Comparison of ENCODE assay signal across 1 cellular context in genomic region chr5:138545919-138546562, GRCh38.
TF ChIP-seq lines count a peak whose summit lies in the region.

No MANE protein-coding gene starts in this region.

TF ChIP-seq in IMR-90, 13 proteins besides CTCF, POLR2A, EP300 and RAD21:
- TF ChIP-seq MXI1 (IDR thresholded peaks at IDR 0.05; ENCODE audit: borderline replicate concordance, low read depth, low read length) (no peak), CEBPB (IDR thresholded peaks at IDR 0.05; ENCODE audit: low read depth, low read length) (peak; percentile 45; the same call in 1 of the 2 replicates)
